ENCODE assay signal across 4 cellular contexts in genomic region chr1:161458174-161458775, GRCh38. TPM values are rescaled to one million over a fixed set of nuclear protein-coding genes. Genes with fewer than 3 reads are reported as not detected.
"Had no signal": no experiment of that assay in that cellular context is flagged by ENCODE, and none has a peak within 500 bp of the region (broad histone marks: within the 10 kb centered on the region; RNA-seq: fewer than 3 reads in every experiment).

No MANE protein-coding gene starts in this region.

RNA-seq across cellular contexts. Expression of gene FCGR2A, which starts 47.0 kb away (rescaled TPM):
- total RNA-seq: activated CD8-positive, alpha-beta memory T cell treated with anti-CD3 and anti-CD28 coated beads for 36 hours; activated naive CD4-positive, alpha-beta T cell treated with anti-CD3 and anti-CD28 coated beads for 36 hours; activated T-helper 1 cell treated with anti-CD3 and anti-CD28 coated beads, Interleukin-12 subunit alpha, Interleukin-12 subunit beta, Interleukin-2, Interleukin-4 antibody, amounts not matched to agents 30 ng/mL and 10 ng/mL and 1 ng/mL, durations not matched to agents 14 hours and 24 hours and 36 hours; MCF 10A had no signal
